Comparison of ENCODE assay signal across 14 cellular contexts in the genomic region with DNA sequence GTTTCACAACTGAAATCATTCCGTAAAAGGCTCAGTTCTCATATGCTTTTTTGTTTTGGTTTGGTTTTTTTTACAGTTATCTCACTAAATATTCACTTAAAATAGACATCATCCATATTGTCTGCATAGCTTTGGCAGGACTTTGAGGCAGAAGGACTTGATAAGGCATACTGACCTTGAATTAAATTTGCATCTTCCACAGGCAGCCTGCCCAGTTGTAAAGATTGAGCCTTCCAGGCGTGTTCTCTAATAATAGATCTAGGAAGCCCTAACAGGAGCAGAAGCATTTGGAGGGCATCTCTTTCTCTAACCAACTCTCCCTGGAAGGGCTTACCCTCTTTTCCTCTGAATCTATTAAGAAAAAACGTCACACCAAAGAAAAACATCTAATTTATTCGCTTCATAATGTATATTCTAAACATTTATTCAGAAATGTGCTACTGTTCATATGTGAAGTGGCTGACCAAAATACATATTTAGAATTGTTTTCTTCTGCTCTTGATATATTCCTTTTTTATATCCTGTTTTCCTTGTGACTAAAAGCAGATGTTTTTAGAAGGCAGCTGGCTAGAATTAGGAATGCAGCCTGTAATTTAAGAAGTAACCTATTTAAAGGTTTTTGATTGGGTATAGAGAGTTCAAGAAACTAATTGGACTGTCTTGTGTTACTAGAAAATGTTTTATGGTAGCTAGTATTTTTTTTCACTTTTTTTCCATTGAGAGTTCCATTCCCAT. TPM values are rescaled to one million over a fixed set of nuclear protein-coding genes. Genes with fewer than 3 reads are reported as not detected.
DNase-seq lines count a peak whose midpoint lies in the region; ATAC-seq, FAIRE-seq and TF ChIP-seq lines count a peak whose summit lies in the region.
"Had no signal": no experiment of that assay in that cellular context is flagged by ENCODE, and none has a peak within 500 bp of the region (broad histone marks: within the 10 kb centered on the region; RNA-seq: fewer than 3 reads in every experiment).

No MANE protein-coding gene starts in this region.

- WGBS in right lobe of liver (ENCODE audit: insufficient coverage, low coverage, low lambda C conversion rate, missing lambda C conversion rate) = 47% methylated on average over 4 of the region's 4 CpGs
- WGBS in HepG2 (ENCODE audit: low lambda C conversion rate) = 71% methylated on average over 4 of the region's 4 CpGs

- no peak for TF ChIP-seq POLR2A in right lobe of liver (IDR thresholded peaks at IDR 0.05)
- no peak for TF ChIP-seq POLR2A in HepG2 (IDR thresholded peaks at IDR 0.05; ENCODE audit: insufficient read depth in 1 of 2, low read depth in 2 of 2, low read length in 2 of 2)

- ATAC-seq in right lobe of liver = peak in 3 of 4 donors; percentile 26 to 30 (median 29)
- no peak for ATAC-seq in HepG2
- no peak for ATAC-seq in HG03469 (IDR thresholded peaks at IDR 0.05; ENCODE audit: unreplicated experiment)
- no peak for ATAC-seq in GM19455 (IDR thresholded peaks at IDR 0.05; ENCODE audit: unreplicated experiment)
- ATAC-seq: PC-3 had no signal

- TF ChIP-seq EP300 in HepG2 (IDR thresholded peaks at IDR 0.05; ENCODE audit: low read depth in 2 of 2, low read length in 2 of 2) = no peak
- TF ChIP-seq EP300 in HepG2 (CRISPR knock-in tag; IDR thresholded peaks at IDR 0.05; ENCODE audit: borderline replicate concordance) = no peak

- H2AFZ ChIP-seq in HepG2 (ENCODE audit: low read length) = no peak overlapping the region

- no peaks in the 10 kb centered on the region for H3K27me3 ChIP-seq in right lobe of liver
- H3K27me3 ChIP-seq in HepG2 (ENCODE audit: control insufficient read depth in 1 of 2, insufficient read depth in 2 of 2, low read length in 2 of 2) = no peaks in the 10 kb centered on the region

- H4K20me1 ChIP-seq in HepG2 (ENCODE audit: insufficient read depth, low read length) = no peaks in the 10 kb centered on the region

- no peak overlapping the region for H3K4me3 ChIP-seq in right lobe of liver
- no peak overlapping the region for H3K4me3 ChIP-seq in HepG2 (replicated peaks in 1 of 3; ENCODE audit: insufficient read depth in 1 of 3, low read depth in 2 of 3, low read length in 3 of 3)
- H3K4me3 ChIP-seq: smooth muscle cell had no signal

- H3K36me3 ChIP-seq in right lobe of liver (no peaks in the 10 kb centered on the region), HepG2 (replicated peaks in 1 of 2; ENCODE audit: control insufficient read depth in 1 of 2, insufficient read depth in 2 of 2, low read length in 2 of 2) (peaks cover 4 to 5% of the 10 kb centered on the region in 2 experiments; a peak in 1 of 5 replicates)

- TF ChIP-seq CTCF in right lobe of liver (IDR thresholded peaks at IDR 0.05) (no peak), HepG2 (CRISPR knock-in tag; IDR thresholded peaks at IDR 0.05) (no peak)

- no peak for TF ChIP-seq RAD21 in HepG2 (CRISPR knock-in tag; IDR thresholded peaks at IDR 0.05)

- no peak for FAIRE-seq in HepG2 (lab: Jason Lieb, UNC)
- FAIRE-seq: bronchial epithelial cell had no signal

- no peaks in the 10 kb centered on the region for H3K9me3 ChIP-seq in right lobe of liver
- no peaks in the 10 kb centered on the region for H3K9me3 ChIP-seq in HepG2 (ENCODE audit: low read length)

- no peak overlapping the region for H3K9ac ChIP-seq in HepG2 (ENCODE audit: insufficient read depth, low read depth, low read length)

- no peak overlapping the region for H3K4me2 ChIP-seq in HepG2 (ENCODE audit: low read depth, low read length)
- H3K4me2 ChIP-seq: smooth muscle cell had no signal

- H3K79me2 ChIP-seq in HepG2 (ENCODE audit: insufficient read depth, low read length) = peaks cover 33% of the 10 kb centered on the region

- H3K4me1 ChIP-seq in right lobe of liver (peaks cover 0 to 6% (median 0%) of the 10 kb centered on the region in 4 donors), HepG2 (ENCODE audit: insufficient read depth, low read length) (no peaks in the 10 kb centered on the region)

- intact Hi-C loops in right lobe of liver (cut with DNase I) = no loop called here
- intact Hi-C loops in HepG2 (cut with micrococcal nuclease; ENCODE audit: unreplicated experiment) = no loop called here

- CTCF ChIA-PET in HepG2 (lab: Yijun Ruan, JAX; ENCODE audit: low intra/inter-chr PET ratio, low total read pairs) = no interaction called here

- no peak for DNase-seq in right lobe of liver
- DNase-seq in HepG2 (ENCODE audit: low spot score) = no peak
- peak; percentile 73 for DNase-seq in fibroblast of gingiva (ENCODE audit: low read depth)
- DNase-seq in myocyte (ENCODE audit: low read depth) = peak; percentile 53
- DNase-seq in retina = no peak
- DNase-seq in dermis blood vessel endothelial cell = no peak
- DNase-seq: activated CD8-positive, alpha-beta memory T cell treated with anti-CD3 and anti-CD28 coated beads, Interleukin-2, amount 50 U/mL, for 4 hours; GF-D8; NCI-H1694 treated with DMSO at 0.1 percent for 48 hours; PC-3 had no signal

- H3K27ac ChIP-seq in right lobe of liver (no peak overlapping the region), HepG2 (ENCODE audit: extremely low read length, insufficient read depth, low read length) (no peak overlapping the region)

- POLR2A ChIA-PET in HepG2 (lab: Yijun Ruan, JAX) = no interaction called here

- in situ Hi-C loops in HepG2 (cut with HindIII; ENCODE audit: extremely low pct_ligation_motif_present, low pct_unique_long_range_greater_than_20kb) = no loop called here

- BruUV-seq in HepG2 (replicated peaks; lab: Mats Ljungman, UMichigan) = no TSS peak

TF ChIP-seq in HepG2, 621 proteins besides CTCF, POLR2A, EP300 and RAD21 (continues in another document):
- TF ChIP-seq KLF9 (CRISPR knock-in tag; IDR thresholded peaks at IDR 0.05; ENCODE audit: low read depth) (no peak), CREM (IDR thresholded peaks at IDR 0.05) (no peak), CREM (CRISPR knock-in tag; IDR thresholded peaks at IDR 0.05) (no peak), ZNF761 (CRISPR knock-in tag; conservative IDR thresholded peaks at IDR 0.05) (no peak), SAFB2 (CRISPR knock-in tag; IDR thresholded peaks at IDR 0.05; ENCODE audit: borderline replicate concordance, low read depth) (no peak), ZNF674 (CRISPR knock-in tag; IDR thresholded peaks at IDR 0.05; ENCODE audit: low read depth) (no peak), PHB2 (IDR thresholded peaks at IDR 0.05; ENCODE audit: partially characterized antibody) (no peak), ZNF350 (CRISPR knock-in tag; IDR thresholded peaks at IDR 0.05; ENCODE audit: borderline replicate concordance, low read depth) (no peak)
- TF ChIP-seq, protein P1, sequence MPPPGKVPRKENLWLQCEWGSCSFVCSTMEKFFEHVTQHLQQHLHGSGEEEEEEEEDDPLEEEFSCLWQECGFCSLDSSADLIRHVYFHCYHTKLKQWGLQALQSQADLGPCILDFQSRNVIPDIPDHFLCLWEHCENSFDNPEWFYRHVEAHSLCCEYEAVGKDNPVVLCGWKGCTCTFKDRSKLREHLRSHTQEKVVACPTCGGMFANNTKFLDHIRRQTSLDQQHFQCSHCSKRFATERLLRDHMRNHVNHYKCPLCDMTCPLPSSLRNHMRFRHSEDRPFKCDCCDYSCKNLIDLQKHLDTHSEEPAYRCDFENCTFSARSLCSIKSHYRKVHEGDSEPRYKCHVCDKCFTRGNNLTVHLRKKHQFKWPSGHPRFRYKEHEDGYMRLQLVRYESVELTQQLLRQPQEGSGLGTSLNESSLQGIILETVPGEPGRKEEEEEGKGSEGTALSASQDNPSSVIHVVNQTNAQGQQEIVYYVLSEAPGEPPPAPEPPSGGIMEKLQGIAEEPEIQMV (CRISPR knock-in tag; IDR thresholded peaks at IDR 0.05; ENCODE audit: low read depth) = no peak

RNA-seq across cellular contexts. Expression of a gene that starts 20.2 kb away (rescaled TPM):
- total RNA-seq in right lobe of liver = 10 to 100 TPM in 3 of 6 experiments, 1 to 10 TPM in 3; 7.0 to 14.2 (median 9.9) TPM
- 42.2 and 62.0 TPM in 2 replicates for total RNA-seq in HepG2 (2016; rRNA removed; fragmentation: Illumina TruSeq; extraction: Trizol)
- total RNA-seq in HepG2 (2016; cell fraction: cytosol; rRNA removed; fragmentation: Illumina TruSeq; extraction: Trizol; ENCODE audit: low read depth) = 11.7 and 12.7 TPM in 2 replicates
- total RNA-seq in HepG2 (2016; cell fraction: insoluble cytoplasmic fraction; rRNA removed; fragmentation: Illumina TruSeq; extraction: Trizol) = 44.8 and 60.2 TPM in 2 replicates
- total RNA-seq in HepG2 (2016; cell fraction: membrane; rRNA removed; fragmentation: Illumina TruSeq; extraction: Trizol) = 54.1 and 54.6 TPM in 2 replicates
- total RNA-seq in HepG2 (2016; cell fraction: nucleus; rRNA removed; fragmentation: Illumina TruSeq; extraction: Trizol) = 28.8 and 30.7 TPM in 2 replicates
- 18.6 and 23.1 TPM in 2 replicates for polyA plus RNA-seq in HepG2 (2011; rRNA removed)
- polyA plus RNA-seq in HepG2 (2011; cell fraction: cytosol; rRNA removed) = 12.6 and 15.7 TPM in 2 replicates
- polyA plus RNA-seq in HepG2 (2011; cell fraction: nucleus; rRNA removed) = 13.1 and 14.0 TPM in 2 replicates
- 20.9 and 26.0 TPM in 2 replicates for polyA plus RNA-seq in HepG2 (2012)
- 10.7 and 11.8 TPM in 2 replicates for polyA plus RNA-seq in HepG2 (2016; cell fraction: cytosol; fragmentation: Illumina TruSeq; extraction: Trizol; ENCODE audit: low read depth)
- 46.8 and 48.5 TPM in 2 replicates for polyA plus RNA-seq in HepG2 (2016; cell fraction: insoluble cytoplasmic fraction; fragmentation: Illumina TruSeq; extraction: Trizol; ENCODE audit: low read depth)
- polyA plus RNA-seq in HepG2 (2016; cell fraction: membrane; fragmentation: Illumina TruSeq; extraction: Trizol; ENCODE audit: low read depth) = 33.3 and 35.0 TPM in 2 replicates
- 30.2 and 30.6 TPM in 2 replicates for polyA plus RNA-seq in HepG2 (2016; cell fraction: nucleus; fragmentation: Illumina TruSeq; extraction: Trizol; ENCODE audit: insufficient read depth, low read depth)
- 29.7 and 33.1 TPM in 2 replicates for polyA minus RNA-seq in HepG2 (2011; rRNA and poly(A)+ RNA removed; ENCODE audit: low replicate concordance)
- polyA minus RNA-seq in HepG2 (2011; cell fraction: cytosol; rRNA and poly(A)+ RNA removed) = 27.0 and 27.9 TPM in 2 replicates
- 35.4 and 40.3 TPM in 2 replicates for polyA minus RNA-seq in HepG2 (2011; cell fraction: nucleus; rRNA and poly(A)+ RNA removed)
- 52.2 and 112 TPM in 2 replicates for total RNA-seq in myocyte
- polyA plus RNA-seq in myocyte (2012) = 29.0 TPM
- total RNA-seq in dermis blood vessel endothelial cell = 57.5 and 63.7 TPM in 2 replicates

Comparison
In these comparisons a context has a peak if more than half of its experiments do, and no peak if none do; other contexts are left out.
1. ATAC-seq: peak in right lobe of liver (3 of 4); none in HepG2 (single experiment), HG03469 (single experiment) and GM19455 (single experiment).
2. DNase-seq: peak in fibroblast of gingiva (single experiment) and myocyte (single experiment); none in right lobe of liver (0 of 3), HepG2 (single experiment), retina (single experiment) and dermis blood vessel endothelial cell (single experiment).